Comparison of ENCODE assay signal across 19 cellular contexts in genomic region chr9:74025402-74025894, GRCh38.
DNase-seq lines count a peak whose midpoint lies in the region; TF ChIP-seq lines count a peak whose summit lies in the region.
"Had no signal": no experiment of that assay in that cellular context is flagged by ENCODE, and none has a peak within 500 bp of the region (broad histone marks: within the 10 kb centered on the region; RNA-seq: fewer than 3 reads in every experiment).

No MANE protein-coding gene starts in this region.

- no TSS peak for BruUV-seq in Calu3 (replicated peaks; lab: Mats Ljungman, UMichigan)

- H3K4me3 ChIP-seq in epithelial cell of esophagus (ENCODE audit: low read length), result no peak overlapping the region
- H3K4me3 ChIP-seq in mesendoderm (ENCODE audit: low read length), result no peak overlapping the region
- H3K4me3 ChIP-seq: GM23338 had no signal

- H3K18ac ChIP-seq in mesendoderm (ENCODE audit: low read length), result no peak overlapping the region

- no peak overlapping the region for H4K8ac ChIP-seq in mesendoderm (ENCODE audit: low read depth, low read length)

- no peak overlapping the region for H2BK15ac ChIP-seq in mesendoderm (replicated peaks; ENCODE audit: low read depth)

- no peak overlapping the region for H3K4ac ChIP-seq in mesendoderm (ENCODE audit: low read depth, low read length)

- CTCF ChIA-PET in Calu3 (lab: Charles Lee), result no interaction called here

- H3K27me3 Mint-ChIP-seq in Calu3 (ENCODE audit: unreplicated experiment), result no peaks in the 10 kb centered on the region
- no peaks in the 10 kb centered on the region for H3K27me3 Mint-ChIP-seq in activated T-cell treated with anti-CD3 and anti-CD28 coated beads, Interleukin-2, amount 50 U/mL, for 24 hours
- H3K27me3 Mint-ChIP-seq: activated naive CD8-positive, alpha-beta T cell treated with anti-CD3 and anti-CD28 coated beads, Interleukin-2, amount 50 U/mL, for 24 hours; naive thymus-derived CD4-positive, alpha-beta T cell had no signal

- TF ChIP-seq CTCF in Calu3 (IDR thresholded peaks at IDR 0.05; ENCODE audit: unreplicated experiment) (no peak), epithelial cell of esophagus (IDR thresholded peaks at IDR 0.05; ENCODE audit: insufficient read depth, low read depth, low read length, missing control alignments) (no peak)

- H3K4me2 ChIP-seq in mesendoderm (ENCODE audit: low read length), result no peak overlapping the region
- H3K4me2 ChIP-seq: GM23338 had no signal

- no peaks in the 10 kb centered on the region for H3K27me3 ChIP-seq in mesendoderm (ENCODE audit: insufficient read depth, low read length, poor library complexity)

- H3K36me3 Mint-ChIP-seq in Calu3 (ENCODE audit: insufficient read depth, unreplicated experiment), result no peaks in the 10 kb centered on the region
- no peaks in the 10 kb centered on the region for H3K36me3 Mint-ChIP-seq in activated T-cell treated with anti-CD3 and anti-CD28 coated beads, Interleukin-2, amount 50 U/mL, for 24 hours (ENCODE audit: low read depth)
- H3K36me3 Mint-ChIP-seq: naive thymus-derived CD4-positive, alpha-beta T cell had no signal

- H4K5ac ChIP-seq in mesendoderm (ENCODE audit: low read length), result no peak overlapping the region

- H2AK5ac ChIP-seq in mesendoderm (ENCODE audit: low read length), result no peak overlapping the region

- H2BK120ac ChIP-seq in mesendoderm (ENCODE audit: low read depth, low read length), result no peak overlapping the region

- H3K4me1 Mint-ChIP-seq in Calu3 (ENCODE audit: low read depth, unreplicated experiment), result peaks cover 10% of the 10 kb centered on the region
- no peaks in the 10 kb centered on the region for H3K4me1 Mint-ChIP-seq in activated T-cell treated with anti-CD3 and anti-CD28 coated beads, Interleukin-2, amount 50 U/mL, for 24 hours (ENCODE audit: low read depth)
- H3K4me1 Mint-ChIP-seq: activated naive CD8-positive, alpha-beta T cell treated with anti-CD3 and anti-CD28 coated beads, Interleukin-2, amount 50 U/mL, for 24 hours; naive thymus-derived CD4-positive, alpha-beta T cell had no signal

- H3K27ac ChIP-seq in mesendoderm (ENCODE audit: low read depth, low read length), result no peak overlapping the region
- H3K27ac ChIP-seq: C4-2B had no signal

- DNase-seq in Calu3 (no peak), NCI-H226 (peak; percentile 72), epithelial cell of esophagus (ENCODE audit: low read depth) (peak; percentile 51), mesendoderm (peak; percentile 14), NCI-H1092 (lab: John Stamatoyannopoulos, UW) (no peak), activated gamma-delta T cell (lab: John Stamatoyannopoulos, UW) (no peak), NCI-H526 (lab: John Stamatoyannopoulos, UW) (no peak)
- DNase-seq in activated T-cell treated with anti-CD3 and anti-CD28 coated beads, Interleukin-2, amount 50 U/mL, for 24 hours, result no peak
- DNase-seq: activated CD4-positive, CD25-positive, alpha-beta regulatory T cell treated with anti-CD3 and anti-CD28 coated beads, Interleukin-2, amount 50 U/mL, for 72 hours; activated naive CD8-positive, alpha-beta T cell treated with anti-CD3 and anti-CD28 coated beads, Interleukin-2, amount 50 U/mL, for 24 hours; GDM1; glutamatergic neuron; naive thymus-derived CD4-positive, alpha-beta T cell; NCI-H2107; right cardiac atrium; stimulated activated naive CD4-positive, alpha-beta T cell; SW 1271 had no signal

- peak overlapping the region; percentile 2 for H3K4me3 Mint-ChIP-seq in Calu3 (ENCODE audit: low read depth, unreplicated experiment)
- no peak overlapping the region for H3K4me3 Mint-ChIP-seq in activated T-cell treated with anti-CD3 and anti-CD28 coated beads, Interleukin-2, amount 50 U/mL, for 24 hours
- H3K4me3 Mint-ChIP-seq: activated naive CD8-positive, alpha-beta T cell treated with anti-CD3 and anti-CD28 coated beads, Interleukin-2, amount 50 U/mL, for 24 hours; GM23338; naive thymus-derived CD4-positive, alpha-beta T cell had no signal

- H3K79me1 ChIP-seq in mesendoderm (ENCODE audit: low read length), result no peaks in the 10 kb centered on the region

- no peak overlapping the region for H3K23ac ChIP-seq in mesendoderm (ENCODE audit: low read length)

- no CpG with 5 or more reads among the region's 3 CpGs for WGBS in mesendoderm (ENCODE audit: extremely low coverage, insufficient coverage, low lambda C conversion rate)

- H2BK5ac ChIP-seq in mesendoderm (ENCODE audit: low read length), result no peak overlapping the region

- H3K27ac Mint-ChIP-seq in Calu3 (ENCODE audit: unreplicated experiment), result no peak overlapping the region
- H3K27ac Mint-ChIP-seq in activated T-cell treated with anti-CD3 and anti-CD28 coated beads, Interleukin-2, amount 50 U/mL, for 24 hours, result no peak overlapping the region
- H3K27ac Mint-ChIP-seq: activated naive CD8-positive, alpha-beta T cell treated with anti-CD3 and anti-CD28 coated beads, Interleukin-2, amount 50 U/mL, for 24 hours; GM23338; naive thymus-derived CD4-positive, alpha-beta T cell had no signal

- H3K56ac ChIP-seq in mesendoderm (ENCODE audit: low read length), result no peak overlapping the region

- H3K79me2 ChIP-seq in mesendoderm (ENCODE audit: control insufficient read depth, insufficient read depth, low read length), result no peaks in the 10 kb centered on the region

- H3K4me1 ChIP-seq in mesendoderm (ENCODE audit: control insufficient read depth, low read depth, low read length), result peaks cover 2% of the 10 kb centered on the region

- intact Hi-C loops in Calu3 (cut with micrococcal nuclease; ENCODE audit: unreplicated experiment), result no loop called here

- H3K36me3 ChIP-seq in mesendoderm (ENCODE audit: control insufficient read depth, insufficient read depth, low read length), result no peaks in the 10 kb centered on the region

- no peaks in the 10 kb centered on the region for H3K9me3 Mint-ChIP-seq in Calu3 (ENCODE audit: low read depth, unreplicated experiment)
- H3K9me3 Mint-ChIP-seq in activated T-cell treated with anti-CD3 and anti-CD28 coated beads, Interleukin-2, amount 50 U/mL, for 24 hours, result peaks cover 8% of the 10 kb centered on the region

- H3K9ac ChIP-seq in mesendoderm (ENCODE audit: low read length), result no peak overlapping the region

Comparison
In these comparisons a context has a peak if more than half of its experiments do, and no peak if none do; other contexts are left out.
1. DNase-seq: peak in NCI-H226 (single experiment), epithelial cell of esophagus (single experiment) and mesendoderm (single experiment); none in Calu3 (single experiment), NCI-H1092 (single experiment), activated gamma-delta T cell (single experiment), NCI-H526 (0 of 2) and activated T-cell treated with anti-CD3 and anti-CD28 coated beads, Interleukin-2, amount 50 U/mL, for 24 hours (single experiment).